In genomic region chr11:121459413-121460041, GRCh38 we compare ENCODE assay signal across 12 cellular contexts. TPM values are rescaled to one million over a fixed set of nuclear protein-coding genes. Genes with fewer than 3 reads are reported as not detected.
DNase-seq lines count a peak whose midpoint lies in the region; ATAC-seq, FAIRE-seq and TF ChIP-seq lines count a peak whose summit lies in the region.
"Had no signal": no experiment of that assay in that cellular context is flagged by ENCODE, and none has a peak within 500 bp of the region (broad histone marks: within the 10 kb centered on the region; RNA-seq: fewer than 3 reads in every experiment).

No MANE protein-coding gene starts in this region.

- H3K4me3 Mint-ChIP-seq in CD4-positive, alpha-beta memory T cell = peak overlapping the region; percentile 57 to 99 (median 78)
- no peak overlapping the region; a peak in 1 of 5 replicates for H3K4me3 Mint-ChIP-seq in H9
- peak overlapping the region; percentile 28 for H3K4me3 Mint-ChIP-seq in T-helper 2 cell treated with Interferon-gamma antibody and Interleukin-4, amounts not matched to agents 5 μg/mL and 100 μg/mL, for 36 hours

- no peaks in the 10 kb centered on the region for H3K23me2 ChIP-seq in H9 (ENCODE audit: insufficient read length, low read depth, low read length, poor library complexity, severe bottlenecking)

- peaks cover 4% of the 10 kb centered on the region for H3K79me1 ChIP-seq in H9 (ENCODE audit: insufficient read depth, low read depth, low read length, poor library complexity, severe bottlenecking)

- H3K4me1 ChIP-seq in CD4-positive, alpha-beta memory T cell (ENCODE audit: insufficient read depth, low read length) = peaks cover 100% of the 10 kb centered on the region
- H3K4me1 ChIP-seq in H9 (ENCODE audit: insufficient read depth, low read length) (peaks cover 29% of the 10 kb centered on the region; the same call in 1 of the 2 replicates), HepG2 (ENCODE audit: insufficient read depth, low read length) (peaks cover 100% of the 10 kb centered on the region)
- H3K4me1 ChIP-seq: pancreas had no signal

- BruUV-seq in HepG2 (replicated peaks; lab: Mats Ljungman, UMichigan) = no TSS peak

- H4K91ac ChIP-seq in H9 (ENCODE audit: insufficient read length, low read depth, low read length) = no peak overlapping the region

- peak overlapping the region; percentile 44 for H3K27ac ChIP-seq in CD4-positive, alpha-beta memory T cell (ENCODE audit: low read depth, low read length)
- no peak overlapping the region for H3K27ac ChIP-seq in H9 (ENCODE audit: insufficient read length, low read depth, low read length)
- peak overlapping the region; percentile 76 for H3K27ac ChIP-seq in HepG2 (ENCODE audit: extremely low read length, insufficient read depth, low read length)
- H3K27ac ChIP-seq: pancreas, uterus had no signal

- H2AFZ ChIP-seq in H9 (ENCODE audit: low read length) = no peak overlapping the region
- H2AFZ ChIP-seq in HepG2 (ENCODE audit: low read length) = no peak overlapping the region

- no peak overlapping the region for H3K4ac ChIP-seq in H9 (ENCODE audit: low read depth, low read length)

- H3K4me3 ChIP-seq in CD4-positive, alpha-beta memory T cell (ENCODE audit: low read length in 2 of 2) = peak overlapping the region; percentile 4 to 41
- H3K4me3 ChIP-seq in HepG2 (replicated peaks in 1 of 3; ENCODE audit: insufficient read depth in 1 of 3, low read depth in 2 of 3, low read length in 3 of 3) = peak overlapping the region; percentile 5 to 41 (median 35); a peak in 4 of 6 replicates
- H3K4me3 ChIP-seq: pancreas, uterus had no signal

- TF ChIP-seq EP300 in HepG2 (IDR thresholded peaks at IDR 0.05; ENCODE audit: low read depth in 2 of 2, low read length in 2 of 2) = peak; percentile 53 to 97; a peak in 2 of 4 replicates
- TF ChIP-seq EP300 in HepG2 (CRISPR knock-in tag; IDR thresholded peaks at IDR 0.05; ENCODE audit: borderline replicate concordance) = peak; percentile 99

- TF ChIP-seq RAD21 in HepG2 (CRISPR knock-in tag; IDR thresholded peaks at IDR 0.05) = no peak

- H2BK15ac ChIP-seq in H9 (ENCODE audit: low read depth, low read length) = no peak overlapping the region

- no peak overlapping the region for H3T11ph ChIP-seq in H9 (ENCODE audit: low read length)

- H3K9me3 Mint-ChIP-seq in CD4-positive, alpha-beta memory T cell = no peaks in the 10 kb centered on the region
- H3K9me3 Mint-ChIP-seq in H9 = no peaks in the 10 kb centered on the region
- H3K9me3 Mint-ChIP-seq in T-helper 2 cell treated with Interferon-gamma antibody and Interleukin-4, amounts not matched to agents 5 μg/mL and 100 μg/mL, for 36 hours = no peaks in the 10 kb centered on the region

- no peaks in the 10 kb centered on the region for H3K9me3 ChIP-seq in CD4-positive, alpha-beta memory T cell (ENCODE audit: control insufficient read depth in 1 of 2, low read length in 2 of 2)
- H3K9me3 ChIP-seq in H9 (ENCODE audit: control insufficient read depth, low read depth, low read length) = no peaks in the 10 kb centered on the region
- no peaks in the 10 kb centered on the region for H3K9me3 ChIP-seq in HepG2 (ENCODE audit: low read length)
- H3K9me3 ChIP-seq: pancreas, uterus had no signal

- H3K18ac ChIP-seq in H9 (ENCODE audit: insufficient read length, low read depth, low read length) = no peak overlapping the region

- CTCF ChIA-PET in CD4-positive, alpha-beta memory T cell (lab: Charles Lee; ENCODE audit: partially characterized antibody) = interaction anchor here (0.8 to 10.7 kb wide), 4 partner anchors 8 to 21 kb away, joined by 3 to 90 read pairs (median 6); partner anchors contain the start of genes SORL1 and SORL1-AS1
- CTCF ChIA-PET in HepG2 (lab: Yijun Ruan, JAX; ENCODE audit: low intra/inter-chr PET ratio, low total read pairs) = interaction anchor here (1.2 kb wide), 1 partner anchor 17 kb away, joined by 3 read pairs; no protein-coding TSS in a partner anchor

- H3K36me3 Mint-ChIP-seq in CD4-positive, alpha-beta memory T cell = peaks cover 32 to 60% of the 10 kb centered on the region in 2 donors
- peaks cover 5 to 6% (median 6%) of the 10 kb centered on the region in 3 experiments for H3K36me3 Mint-ChIP-seq in H9 (ENCODE audit: insufficient read depth in 1 of 3, low read depth in 3 of 3)
- H3K36me3 Mint-ChIP-seq in T-helper 2 cell treated with Interferon-gamma antibody and Interleukin-4, amounts not matched to agents 5 μg/mL and 100 μg/mL, for 36 hours (ENCODE audit: low read depth) = peaks cover 61% of the 10 kb centered on the region

- FAIRE-seq in HepG2 (lab: Jason Lieb, UNC) = peak; percentile 99
- FAIRE-seq: keratinocyte, pancreas had no signal

- no peak for TF ChIP-seq CTCF in H9 (conservative IDR thresholded peaks at IDR 0.05)
- no peak; the same call in 1 of the 2 replicates for TF ChIP-seq CTCF in HepG2 (CRISPR knock-in tag; IDR thresholded peaks at IDR 0.05)

- peak overlapping the region; percentile 83 to 98 (median 94) for H3K27ac Mint-ChIP-seq in CD4-positive, alpha-beta memory T cell
- peak overlapping the region; percentile 1 to 81 (median 3); a peak in 4 of 7 replicates for H3K27ac Mint-ChIP-seq in H9
- H3K27ac Mint-ChIP-seq in T-helper 2 cell treated with Interferon-gamma antibody and Interleukin-4, amounts not matched to agents 5 μg/mL and 100 μg/mL, for 36 hours = peak overlapping the region; percentile 28

- intact Hi-C loops in CD4-positive, alpha-beta memory T cell (cut with micrococcal nuclease) = no loop called here
- intact Hi-C loops in HepG2 (cut with micrococcal nuclease; ENCODE audit: unreplicated experiment) = loop anchor here (2.0 kb wide), 1 partner anchor 105 kb away; no protein-coding TSS in a partner anchor

- POLR2A ChIA-PET in CD4-positive, alpha-beta memory T cell (lab: Charles Lee; ENCODE audit: partially characterized antibody) = interaction anchor here (1.0 to 14.5 kb wide), 15 partner anchors 8 to 167 kb away, joined by 3 to 462 read pairs (median 6); partner anchors contain the start of genes SC5D, SORL1 and SORL1-AS1
- POLR2A ChIA-PET in HepG2 (lab: Yijun Ruan, JAX) = interaction anchor here (1.0 to 2.6 kb wide), 5 partner anchors 8 to 105 kb away, joined by 3 to 11 read pairs (median 8); no protein-coding TSS in a partner anchor

- H3K56ac ChIP-seq in H9 (ENCODE audit: insufficient read length, low read depth, low read length) = no peak overlapping the region

- H3K4me2 ChIP-seq in H9 (ENCODE audit: insufficient read depth, insufficient read length, low read length) = no peak overlapping the region
- H3K4me2 ChIP-seq in HepG2 (ENCODE audit: low read depth, low read length) = peak overlapping the region; percentile 67

- no peak overlapping the region for H3K23ac ChIP-seq in H9 (ENCODE audit: insufficient read length, low read depth, low read length)

- H3K27me3 Mint-ChIP-seq in CD4-positive, alpha-beta memory T cell = no peaks in the 10 kb centered on the region
- no peaks in the 10 kb centered on the region for H3K27me3 Mint-ChIP-seq in H9 (ENCODE audit: low read depth)
- H3K27me3 Mint-ChIP-seq in T-helper 2 cell treated with Interferon-gamma antibody and Interleukin-4, amounts not matched to agents 5 μg/mL and 100 μg/mL, for 36 hours (ENCODE audit: low read depth) = no peaks in the 10 kb centered on the region

- no CpG with 5 or more reads among the region's 8 CpGs for WGBS in H9 (ENCODE audit: extremely low coverage, insufficient read length, low lambda C conversion rate)
- WGBS in HepG2 (ENCODE audit: low lambda C conversion rate) = 8% methylated on average over 6 of the region's 8 CpGs

- peak; percentile 31 to 57; a peak in 3 of 4 replicates for TF ChIP-seq POLR2A in HepG2 (IDR thresholded peaks at IDR 0.05; ENCODE audit: insufficient read depth in 1 of 2, low read depth in 2 of 2, low read length in 2 of 2)

- H4K5ac ChIP-seq in H9 (ENCODE audit: insufficient read length, low read depth, low read length) = no peak overlapping the region

- H3K9ac ChIP-seq in H9 (ENCODE audit: extremely low read depth, insufficient read length, low read length) = no peak overlapping the region
- H3K9ac ChIP-seq in HepG2 (ENCODE audit: insufficient read depth, low read depth, low read length) = peak overlapping the region; percentile 38

- H3K27me3 ChIP-seq in CD4-positive, alpha-beta memory T cell (ENCODE audit: insufficient read depth, low read length) = no peaks in the 10 kb centered on the region
- H3K27me3 ChIP-seq in H9 (ENCODE audit: insufficient read depth, low read length) = no peaks in the 10 kb centered on the region
- no peaks in the 10 kb centered on the region for H3K27me3 ChIP-seq in HepG2 (ENCODE audit: control insufficient read depth in 1 of 2, insufficient read depth in 2 of 2, low read length in 2 of 2)
- H3K27me3 ChIP-seq: pancreas, uterus had no signal

- H4K20me1 ChIP-seq in H9 (ENCODE audit: control insufficient read depth, insufficient read depth, insufficient read length) (no peaks in the 10 kb centered on the region), HepG2 (ENCODE audit: insufficient read depth, low read length) (peaks cover 9% of the 10 kb centered on the region)

- H2BK12ac ChIP-seq in H9 (ENCODE audit: insufficient read length, low read depth, low read length) = no peak overlapping the region

- H3K36me3 ChIP-seq in CD4-positive, alpha-beta memory T cell (ENCODE audit: insufficient read depth, low read length) = no peaks in the 10 kb centered on the region
- peaks cover 0 to 8% of the 10 kb centered on the region in 2 experiments; a peak in 1 of 5 replicates for H3K36me3 ChIP-seq in HepG2 (replicated peaks in 1 of 2; ENCODE audit: control insufficient read depth in 1 of 2, insufficient read depth in 2 of 2, low read length in 2 of 2)
- H3K36me3 ChIP-seq: pancreas, uterus had no signal

- no peak overlapping the region for H2AK5ac ChIP-seq in H9 (ENCODE audit: insufficient read length, low read length)

- peaks cover 83 to 99% (median 93%) of the 10 kb centered on the region in 4 donors for H3K4me1 Mint-ChIP-seq in CD4-positive, alpha-beta memory T cell
- H3K4me1 Mint-ChIP-seq in H9 = peaks cover 83 to 89% of the 10 kb centered on the region in 2 experiments
- H3K4me1 Mint-ChIP-seq in T-helper 2 cell treated with Interferon-gamma antibody and Interleukin-4, amounts not matched to agents 5 μg/mL and 100 μg/mL, for 36 hours (ENCODE audit: low read depth) = peaks cover 89% of the 10 kb centered on the region

- H3K14ac ChIP-seq in H9 (ENCODE audit: insufficient read depth, low read length) = no peak overlapping the region

- DNase-seq in CD4-positive, alpha-beta memory T cell = peak; percentile 59 to 71 (median 67)
- DNase-seq in H9 (no peak), HepG2 (ENCODE audit: low spot score) (peak; percentile 97), NCI-H82 (lab: John Stamatoyannopoulos, UW) (no peak), G401 (ENCODE audit: low spot score) (no peak)
- no peak for DNase-seq in T-helper 2 cell treated with Interferon-gamma antibody and Interleukin-4, amounts not matched to agents 5 μg/mL and 100 μg/mL, for 36 hours (ENCODE audit: low spot score)
- DNase-seq: caudate nucleus, pancreas, uterus had no signal

- no peak overlapping the region for H4K8ac ChIP-seq in H9 (replicated peaks; ENCODE audit: insufficient read length, low read depth, low read length)

- H2BK5ac ChIP-seq in H9 (ENCODE audit: insufficient read length, low read length) = no peak overlapping the region

- peak; percentile 95 for ATAC-seq in HepG2
- no peak for ATAC-seq in GM21423 (IDR thresholded peaks at IDR 0.05; ENCODE audit: unreplicated experiment)
- no peak for ATAC-seq in GM19463 (IDR thresholded peaks at IDR 0.05; ENCODE audit: unreplicated experiment)

- H3K79me2 ChIP-seq in H9 (ENCODE audit: insufficient read depth, low read length) (peaks cover 26% of the 10 kb centered on the region; the same call in 1 of the 2 replicates), HepG2 (ENCODE audit: insufficient read depth, low read length) (peaks cover 93% of the 10 kb centered on the region)

- H2BK120ac ChIP-seq in H9 (ENCODE audit: low read depth, low read length, poor library complexity, severe bottlenecking) = no peak overlapping the region

- in situ Hi-C loops in HepG2 (cut with HindIII; ENCODE audit: extremely low pct_ligation_motif_present, low pct_unique_long_range_greater_than_20kb) (no loop called here), G401 (cut with HindIII; ENCODE audit: low sequenced_read_pairs) (no loop called here)

- no peak overlapping the region for H2BK20ac ChIP-seq in H9 (ENCODE audit: low read depth, low read length, poor library complexity, severe bottlenecking)

RNA-seq across cellular contexts. Expression of gene SORL1, which starts 7.4 kb away (rescaled TPM):
- total RNA-seq in CD4-positive, alpha-beta memory T cell = 100 to 1,000 TPM; 610 to 660 TPM
- polyA plus RNA-seq in CD4-positive, alpha-beta memory T cell = 100 to 1,000 TPM; 159 to 283 TPM
- total RNA-seq in H9 (2021) = 64.4 and 68.3 TPM in 2 replicates
- 10.5 and 21.3 TPM in 2 replicates for total RNA-seq in HepG2 (2016; rRNA removed; fragmentation: Illumina TruSeq; extraction: Trizol)
- total RNA-seq in HepG2 (2016; cell fraction: cytosol; rRNA removed; fragmentation: Illumina TruSeq; extraction: Trizol; ENCODE audit: low read depth) = 3.5 and 4.0 TPM in 2 replicates
- 8.7 and 19.9 TPM in 2 replicates for total RNA-seq in HepG2 (2016; cell fraction: insoluble cytoplasmic fraction; rRNA removed; fragmentation: Illumina TruSeq; extraction: Trizol)
- 5.1 and 5.3 TPM in 2 replicates for total RNA-seq in HepG2 (2016; cell fraction: membrane; rRNA removed; fragmentation: Illumina TruSeq; extraction: Trizol)
- total RNA-seq in HepG2 (2016; cell fraction: nucleus; rRNA removed; fragmentation: Illumina TruSeq; extraction: Trizol) = 40.2 and 51.2 TPM in 2 replicates
- polyA plus RNA-seq in HepG2 (2011; rRNA removed) = 138 and 148 TPM in 2 replicates
- 139 and 149 TPM in 2 replicates for polyA plus RNA-seq in HepG2 (2011; cell fraction: cytosol; rRNA removed)
- polyA plus RNA-seq in HepG2 (2011; cell fraction: nucleus; rRNA removed) = 450 and 556 TPM in 2 replicates
- 91.0 and 166 TPM in 2 replicates for polyA plus RNA-seq in HepG2 (2012)
- 0.50 and 0.54 TPM in 2 replicates for polyA plus RNA-seq in HepG2 (2016; cell fraction: cytosol; fragmentation: Illumina TruSeq; extraction: Trizol; ENCODE audit: low read depth)
- polyA plus RNA-seq in HepG2 (2016; cell fraction: insoluble cytoplasmic fraction; fragmentation: Illumina TruSeq; extraction: Trizol; ENCODE audit: low read depth) = 4.0 and 5.0 TPM in 2 replicates
- polyA plus RNA-seq in HepG2 (2016; cell fraction: membrane; fragmentation: Illumina TruSeq; extraction: Trizol; ENCODE audit: low read depth) = 1.00 and 1.2 TPM in 2 replicates
- polyA plus RNA-seq in HepG2 (2016; cell fraction: nucleus; fragmentation: Illumina TruSeq; extraction: Trizol; ENCODE audit: insufficient read depth, low read depth) = 20.9 and 24.9 TPM in 2 replicates
- 23.6 and 1,177 TPM in 2 replicates for polyA minus RNA-seq in HepG2 (2011; rRNA and poly(A)+ RNA removed; ENCODE audit: low replicate concordance)
- polyA minus RNA-seq in HepG2 (2011; cell fraction: cytosol; rRNA and poly(A)+ RNA removed) = 280 and 339 TPM in 2 replicates
- 516 and 542 TPM in 2 replicates for polyA minus RNA-seq in HepG2 (2011; cell fraction: nucleus; rRNA and poly(A)+ RNA removed)
- total RNA-seq in G401 (2014; rRNA removed; shearing (Covaris generic)) = 0.14 TPM in 1 of 2 replicates, not detected in the other

Comparison
In these comparisons a context has a peak if more than half of its experiments do, and no peak if none do; other contexts are left out.
1. DNase-seq: peak in CD4-positive, alpha-beta memory T cell (5 of 5) and HepG2 (single experiment); none in H9 (single experiment), T-helper 2 cell treated with Interferon-gamma antibody and Interleukin-4, amounts not matched to agents 5 μg/mL and 100 μg/mL, for 36 hours (single experiment), NCI-H82 (single experiment) and G401 (single experiment).
2. H3K27ac Mint-ChIP-seq: peak in every context shown above with its lines; median percentile 94 in CD4-positive, alpha-beta memory T cell; 28 in T-helper 2 cell treated with Interferon-gamma antibody and Interleukin-4, amounts not matched to agents 5 μg/mL and 100 μg/mL, for 36 hours; 3 in H9.
3. H3K4me3 Mint-ChIP-seq: peak in CD4-positive, alpha-beta memory T cell (8 of 8) and T-helper 2 cell treated with Interferon-gamma antibody and Interleukin-4, amounts not matched to agents 5 μg/mL and 100 μg/mL, for 36 hours (single experiment); none in H9 (0 of 2).